2 cellular contexts compared by ENCODE assay signal in genomic region chr6:73699656-73700055, GRCh38.
TF ChIP-seq lines count a peak whose summit lies in the region.

No MANE protein-coding gene starts in this region.

TF ChIP-seq in SK-N-SH, 30 proteins besides CTCF, POLR2A, EP300 and RAD21 (continued from another document):
- TF ChIP-seq USF2 (IDR thresholded peaks at IDR 0.05; ENCODE audit: borderline replicate concordance, low read depth, low read length) (no peak), YY1 (IDR thresholded peaks at IDR 0.05; ENCODE audit: low read depth) (no peak), POLR2AphosphoS5 (IDR thresholded peaks at IDR 0.05; ENCODE audit: low read depth, low read length) (no peak), GATA2 (CRISPR knock-in tag; IDR thresholded peaks at IDR 0.05) (no peak), MAX (IDR thresholded peaks at IDR 0.05; ENCODE audit: low read depth) (no peak), FOSL2 (IDR thresholded peaks at IDR 0.05; ENCODE audit: borderline replicate concordance, low read depth) (no peak), IRF3 (IDR thresholded peaks at IDR 0.05; ENCODE audit: low read depth, low read length) (no peak)

TF ChIP-seq in SK-N-SH treated with all-trans-retinoic acid at 6 μM for 48 hours, 23 proteins besides CTCF, POLR2A, EP300 and RAD21 (continued from another document):
- TF ChIP-seq PATZ1 (CRISPR knock-in tag; IDR thresholded peaks at IDR 0.05; ENCODE audit: borderline replicate concordance): no peak
- no peak for TF ChIP-seq GLIS3 (CRISPR knock-in tag; IDR thresholded peaks at IDR 0.05)
- no peak for TF ChIP-seq ZNF565 (CRISPR knock-in tag; conservative IDR thresholded peaks at IDR 0.05; ENCODE audit: low read depth)
- TF ChIP-seq ISL1 (CRISPR knock-in tag; IDR thresholded peaks at IDR 0.05): no peak
- TF ChIP-seq OSR1 (CRISPR knock-in tag; IDR thresholded peaks at IDR 0.05): no peak
- no peak for TF ChIP-seq TSHZ2 (CRISPR knock-in tag; IDR thresholded peaks at IDR 0.05)
- TF ChIP-seq ZFP30 (CRISPR knock-in tag; IDR thresholded peaks at IDR 0.05): no peak
- no peak for TF ChIP-seq CSRNP3 (CRISPR knock-in tag; IDR thresholded peaks at IDR 0.05)
- no peak for TF ChIP-seq BACH2 (CRISPR knock-in tag; IDR thresholded peaks at IDR 0.05; ENCODE audit: borderline replicate concordance)
- no peak for TF ChIP-seq TCF4 (CRISPR knock-in tag; IDR thresholded peaks at IDR 0.05; ENCODE audit: borderline replicate concordance)
- TF ChIP-seq TOX (CRISPR knock-in tag; IDR thresholded peaks at IDR 0.05; ENCODE audit: borderline replicate concordance): no peak
- no peak for TF ChIP-seq RARB (CRISPR knock-in tag; IDR thresholded peaks at IDR 0.05)
- no peak for TF ChIP-seq ZFP3 (CRISPR knock-in tag; IDR thresholded peaks at IDR 0.05)
- no peak for TF ChIP-seq CSDC2 (CRISPR knock-in tag; IDR thresholded peaks at IDR 0.05)
- no peak for TF ChIP-seq PPARA (CRISPR knock-in tag; IDR thresholded peaks at IDR 0.05; ENCODE audit: borderline replicate concordance)
